8 cellular contexts compared by ENCODE assay signal in the genomic region with DNA sequence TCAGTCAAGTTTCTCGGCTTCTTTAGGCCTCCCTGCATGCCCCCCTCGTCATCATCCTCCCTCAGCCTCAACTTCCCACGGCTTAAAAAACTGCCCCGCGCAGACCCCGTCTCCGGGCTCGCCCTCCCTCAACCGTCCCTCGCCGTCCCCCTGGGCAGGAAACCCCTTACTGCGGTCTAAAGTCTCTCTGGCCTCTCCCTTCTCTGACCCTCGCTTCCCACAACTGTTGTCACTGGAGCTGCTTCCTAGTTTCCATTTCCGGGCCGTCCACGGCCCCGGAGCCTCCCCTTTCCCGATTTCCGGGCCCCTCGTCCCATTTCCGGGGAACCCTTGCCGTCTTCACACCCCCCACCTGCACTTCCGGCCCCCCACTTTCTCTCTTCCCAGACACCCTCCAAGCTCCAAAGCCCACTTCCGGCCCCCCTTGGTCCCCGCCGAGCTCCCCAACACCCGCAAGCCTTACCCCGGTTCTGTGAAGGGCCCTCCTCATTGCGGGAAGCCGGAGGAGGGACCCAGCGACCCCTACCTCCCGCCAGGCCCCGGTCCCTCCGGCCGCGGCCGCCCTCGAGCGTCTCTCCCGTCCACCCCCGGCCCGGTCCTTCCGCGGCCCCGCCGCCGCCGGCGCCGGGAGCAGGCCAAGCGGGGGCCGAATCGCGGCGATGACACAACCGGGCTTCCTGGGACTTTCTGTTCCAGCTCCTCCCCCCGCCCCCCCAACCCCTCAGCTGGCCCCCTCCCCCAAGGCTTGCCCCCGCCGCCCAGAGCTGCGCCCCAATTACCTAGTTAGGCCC. TPM values are rescaled to one million over a fixed set of nuclear protein-coding genes. Genes with fewer than 3 reads are reported as not detected.
DNase-seq lines count a peak whose midpoint lies in the region; ATAC-seq and TF ChIP-seq lines count a peak whose summit lies in the region.

No MANE protein-coding gene starts in this region.

- H3K27me3 ChIP-seq in right lobe of liver, result no peaks in the 10 kb centered on the region

- peaks cover 0 to 17% (median 8%) of the 10 kb centered on the region in 4 donors for H3K4me1 ChIP-seq in right lobe of liver

- H3K4me1 Mint-ChIP-seq in activated CD4-positive, alpha-beta T cell treated with anti-CD3 and anti-CD28 coated beads, Interleukin-2, amount 10 ng/mL, durations not matched to agents 7 days and 5 days, result peaks cover 51% of the 10 kb centered on the region
- H3K4me1 Mint-ChIP-seq in dendritic cell treated with granulocyte-macrophage colony-stimulating factor and Interleukin-4, amounts not matched to agents 40 ng/mL and 50 ng/mL, for 4 days (ENCODE audit: low read depth), result peaks cover 35% of the 10 kb centered on the region

- H3K4me3 ChIP-seq in right lobe of liver, result peak overlapping the region; percentile 71 to 91 (median 89)

- H3K36me3 ChIP-seq in right lobe of liver, result no peaks in the 10 kb centered on the region

- CTCF ChIA-PET in activated CD4-positive, alpha-beta T cell treated with anti-CD3 and anti-CD28 coated beads, Interleukin-2, amount 10 ng/mL, durations not matched to agents 7 days and 5 days (lab: Charles Lee), result interaction anchor here (0.6 to 1.1 kb wide), 4 partner anchors 10 to 695 kb away, joined by 3 to 7 read pairs (median 3); no protein-coding TSS in a partner anchor

- H3K4me3 Mint-ChIP-seq in activated CD4-positive, alpha-beta T cell treated with anti-CD3 and anti-CD28 coated beads, Interleukin-2, amount 10 ng/mL, durations not matched to agents 7 days and 5 days, result peak overlapping the region; percentile 99
- peak overlapping the region; percentile 98 for H3K4me3 Mint-ChIP-seq in dendritic cell treated with granulocyte-macrophage colony-stimulating factor and Interleukin-4, amounts not matched to agents 40 ng/mL and 50 ng/mL, for 4 days

- POLR2A ChIA-PET in activated CD4-positive, alpha-beta T cell treated with anti-CD3 and anti-CD28 coated beads, Interleukin-2, amount 10 ng/mL, durations not matched to agents 7 days and 5 days (lab: Charles Lee), result interaction anchor here (0.6 kb wide), 1 partner anchor 151 kb away, joined by 3 read pairs; no protein-coding TSS in a partner anchor

- peak; percentile 26 for TF ChIP-seq POLR2A in right lobe of liver (IDR thresholded peaks at IDR 0.05)

- H3K27ac Mint-ChIP-seq in activated CD4-positive, alpha-beta T cell treated with anti-CD3 and anti-CD28 coated beads, Interleukin-2, amount 10 ng/mL, durations not matched to agents 7 days and 5 days, result peak overlapping the region; percentile 98
- H3K27ac Mint-ChIP-seq in dendritic cell treated with granulocyte-macrophage colony-stimulating factor and Interleukin-4, amounts not matched to agents 40 ng/mL and 50 ng/mL, for 4 days, result peak overlapping the region; percentile 98

- no peak for TF ChIP-seq CTCF in right lobe of liver (IDR thresholded peaks at IDR 0.05)

- WGBS in right lobe of liver (ENCODE audit: insufficient coverage, low coverage, low lambda C conversion rate, missing lambda C conversion rate), result under 1% methylated on average over 28 of the region's 60 CpGs

- H3K27me3 Mint-ChIP-seq in activated CD4-positive, alpha-beta T cell treated with anti-CD3 and anti-CD28 coated beads, Interleukin-2, amount 10 ng/mL, durations not matched to agents 7 days and 5 days, result no peaks in the 10 kb centered on the region
- H3K27me3 Mint-ChIP-seq in dendritic cell treated with granulocyte-macrophage colony-stimulating factor and Interleukin-4, amounts not matched to agents 40 ng/mL and 50 ng/mL, for 4 days, result no peaks in the 10 kb centered on the region

- H3K9me3 Mint-ChIP-seq in activated CD4-positive, alpha-beta T cell treated with anti-CD3 and anti-CD28 coated beads, Interleukin-2, amount 10 ng/mL, durations not matched to agents 7 days and 5 days, result no peaks in the 10 kb centered on the region
- H3K9me3 Mint-ChIP-seq in dendritic cell treated with granulocyte-macrophage colony-stimulating factor and Interleukin-4, amounts not matched to agents 40 ng/mL and 50 ng/mL, for 4 days, result no peaks in the 10 kb centered on the region

- H3K27ac ChIP-seq in right lobe of liver, result peak overlapping the region; percentile 86 to 97 (median 91)

- intact Hi-C loops in dendritic cell treated with granulocyte-macrophage colony-stimulating factor and Interleukin-4, amounts not matched to agents 40 ng/mL and 50 ng/mL, for 4 days (cut with micrococcal nuclease), result loop anchor here (5.0 to 10.0 kb wide), 2 partner anchors 404 to 791 kb away; partner anchors contain the start of genes CAB39 and SP140L
- intact Hi-C loops in right lobe of liver (cut with DNase I), result loop anchor here in 1 of 2 donors (10.0 kb wide), 1 partner anchor 116 kb away; no protein-coding TSS in a partner anchor

- ATAC-seq in HG02884 (IDR thresholded peaks at IDR 0.05; ENCODE audit: unreplicated experiment) (peak; percentile 13), right lobe of liver (peak; percentile 23 to 48 (median 26))

- peaks cover 37% of the 10 kb centered on the region for H3K36me3 Mint-ChIP-seq in activated CD4-positive, alpha-beta T cell treated with anti-CD3 and anti-CD28 coated beads, Interleukin-2, amount 10 ng/mL, durations not matched to agents 7 days and 5 days (ENCODE audit: low read depth)
- H3K36me3 Mint-ChIP-seq in dendritic cell treated with granulocyte-macrophage colony-stimulating factor and Interleukin-4, amounts not matched to agents 40 ng/mL and 50 ng/mL, for 4 days (ENCODE audit: low read depth), result peaks cover 52% of the 10 kb centered on the region

- no peaks in the 10 kb centered on the region for H3K9me3 ChIP-seq in right lobe of liver

- DNase-seq in SIG-M5 treated with dmso at 0.1 percent for 504 hours (lab: John Stamatoyannopoulos, UW; ENCODE audit: unreplicated experiment) (peak; percentile 76), SIG-M5 (lab: John Stamatoyannopoulos, UW) (no peak), NCI-H2171 (lab: John Stamatoyannopoulos, UW) (peak; percentile 68), right lobe of liver (peak; percentile 73 to 76 (median 75))
- peak; percentile 68 for DNase-seq in activated CD4-positive, alpha-beta T cell treated with anti-CD3 and anti-CD28 coated beads, Interleukin-2, amount 10 ng/mL, durations not matched to agents 7 days and 5 days
- peak; percentile 29 to 65 (median 50) for DNase-seq in stimulated activated CD4-positive, alpha-beta T cell treated with anti-CD3 and anti-CD28 coated beads, TNF-alpha, amount 100 ng/mL, for 24 hours (ENCODE audit: low read depth in 3 of 3)

RNA-seq across cellular contexts. Expression of gene TRIP12, which starts 0.5 kb away (rescaled TPM):
- total RNA-seq in activated CD4-positive, alpha-beta T cell treated with anti-CD3 and anti-CD28 coated beads, Interleukin-2, amount 10 ng/mL, durations not matched to agents 7 days and 5 days, result 100 to 1,000 TPM; 232 to 296 TPM
- 10 to 100 TPM; 66.5 to 98.0 (median 85.4) TPM for total RNA-seq in right lobe of liver

RNA-seq across cellular contexts. Expression of gene FBXO36, which starts 1.0 kb away (rescaled TPM):
- 1 to 10 TPM in 1 of 2 experiments, under 1 TPM in 1; 0.82 to 1.1 TPM for total RNA-seq in activated CD4-positive, alpha-beta T cell treated with anti-CD3 and anti-CD28 coated beads, Interleukin-2, amount 10 ng/mL, durations not matched to agents 7 days and 5 days
- 1 to 10 TPM in 1 of 6 experiments, under 1 TPM in 5; 0.49 to 1.2 (median 0.72) TPM for total RNA-seq in right lobe of liver
